Comparison of ENCODE assay signal across 21 cellular contexts in the genomic region with DNA sequence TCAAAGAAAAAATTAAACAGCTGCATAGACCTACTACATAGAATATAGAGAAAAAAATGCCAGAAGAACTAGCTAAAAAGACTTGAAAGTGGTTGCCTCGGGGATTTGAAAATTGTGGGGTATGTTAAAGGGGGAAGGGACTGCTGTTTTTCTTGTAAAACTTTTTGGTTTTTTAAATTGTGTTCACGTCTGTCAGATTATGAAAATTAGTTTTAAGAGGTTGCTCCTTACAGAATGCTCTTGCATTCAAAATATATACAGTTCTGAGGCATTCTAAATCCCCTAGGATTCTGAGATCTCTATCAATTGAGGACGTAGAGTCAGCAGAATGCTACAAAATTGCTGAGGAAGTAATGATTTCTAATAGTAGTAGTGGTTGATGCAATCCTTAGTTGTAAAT.
"Had no signal": no experiment of that assay in that cellular context is flagged by ENCODE, and none has a peak within 500 bp of the region (broad histone marks: within the 10 kb centered on the region; RNA-seq: fewer than 3 reads in every experiment).

No MANE protein-coding gene starts in this region.

- H3K4me3 ChIP-seq: body of pancreas, dorsolateral prefrontal cortex, lung, mucosa of descending colon, pancreas, suprapubic skin, vagina had no signal

- H3K9me3 ChIP-seq: body of pancreas, mucosa of descending colon, pancreas, suprapubic skin, vagina had no signal

- H3K4me3 Mint-ChIP-seq: activated T-cell treated with anti-CD3 and anti-CD28 coated beads, Interleukin-2, amount 50 U/mL, for 72 hours had no signal

- H3K27me3 Mint-ChIP-seq: naive thymus-derived CD8-positive, alpha-beta T cell; stimulated activated naive CD8-positive, alpha-beta T cell treated with anti-CD3 and anti-CD28 coated beads, Interleukin-15, amount 100 ng/mL, for 72 hours had no signal

- FAIRE-seq: keratinocyte, pancreas had no signal

- DNase-seq: activated CD4-positive, alpha-beta T cell treated with anti-CD3 and anti-CD28 coated beads for 1 hour; activated effector memory CD4-positive, alpha-beta T cell treated with anti-CD3 and anti-CD28 coated beads, Interleukin-2, amount 50 U/mL, for 16 hours; activated T-cell treated with anti-CD3 and anti-CD28 coated beads, Interleukin-2, amount 50 U/mL, for 72 hours; amygdala; body of pancreas; dorsolateral prefrontal cortex; foreskin keratinocyte; hippocampal formation; mucosa of descending colon; naive thymus-derived CD8-positive, alpha-beta T cell; pancreas; stimulated activated CD4-positive, alpha-beta T cell treated with anti-CD3 and anti-CD28 coated beads, Interleukin-2, amount 100 ng/mL, for 24 hours; stimulated activated naive CD8-positive, alpha-beta T cell treated with anti-CD3 and anti-CD28 coated beads, Interleukin-15, amount 100 ng/mL, for 72 hours; T-helper 2 cell; WERI-Rb-1 had no signal

- ATAC-seq: activated naive CD4-positive, alpha-beta T cell treated with anti-CD3 and anti-CD28 coated beads, Interleukin-2, amount 50 U/mL, for 72 hours; activated T-cell treated with anti-CD3 and anti-CD28 coated beads, Interleukin-2, amount 50 U/mL, for 72 hours; body of pancreas; foreskin keratinocyte; naive thymus-derived CD8-positive, alpha-beta T cell; stimulated activated naive CD8-positive, alpha-beta T cell treated with anti-CD3 and anti-CD28 coated beads, Interleukin-15, amount 100 ng/mL, for 72 hours had no signal

- H3K27ac ChIP-seq: body of pancreas, dorsolateral prefrontal cortex, epithelial cell of prostate, foreskin keratinocyte, pancreas, suprapubic skin, vagina, WERI-Rb-1 had no signal

- H3K4me1 ChIP-seq: foreskin keratinocyte had no signal

- H3K9me3 Mint-ChIP-seq: activated naive CD4-positive, alpha-beta T cell treated with anti-CD3 and anti-CD28 coated beads, Interleukin-2, amount 50 U/mL, for 72 hours; activated T-cell treated with anti-CD3 and anti-CD28 coated beads, Interleukin-2, amount 50 U/mL, for 72 hours; naive thymus-derived CD8-positive, alpha-beta T cell; stimulated activated naive CD8-positive, alpha-beta T cell treated with anti-CD3 and anti-CD28 coated beads, Interleukin-15, amount 100 ng/mL, for 72 hours had no signal

- H3K36me3 ChIP-seq: pancreas, vagina had no signal

- H3K27ac Mint-ChIP-seq: activated naive CD4-positive, alpha-beta T cell treated with anti-CD3 and anti-CD28 coated beads, Interleukin-2, amount 50 U/mL, for 72 hours had no signal

- H3K27me3 ChIP-seq: body of pancreas, dorsolateral prefrontal cortex, foreskin keratinocyte, pancreas, suprapubic skin, vagina had no signal
